ENCODE assay signal across 1 cellular context in the genomic region with DNA sequence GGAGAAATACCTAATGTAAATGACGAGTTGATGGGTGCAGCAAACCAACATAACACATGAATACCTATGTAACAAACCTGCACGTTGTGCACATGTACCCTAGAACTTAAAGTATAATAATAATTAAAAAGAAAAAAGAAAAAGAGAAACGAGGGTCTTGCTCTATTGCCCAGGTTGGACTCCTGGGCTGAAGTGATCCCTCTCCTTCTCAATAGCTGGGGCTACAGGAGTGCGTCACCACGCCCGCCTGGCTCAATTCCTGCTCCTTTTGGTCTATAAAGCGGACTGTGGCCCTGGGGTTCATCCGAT.
TF ChIP-seq lines count a peak whose summit lies in the region.

No MANE protein-coding gene starts in this region.

TF ChIP-seq in liver, 16 proteins besides CTCF, POLR2A, EP300 and RAD21 (continued from another document):
- TF ChIP-seq, protein P1, sequence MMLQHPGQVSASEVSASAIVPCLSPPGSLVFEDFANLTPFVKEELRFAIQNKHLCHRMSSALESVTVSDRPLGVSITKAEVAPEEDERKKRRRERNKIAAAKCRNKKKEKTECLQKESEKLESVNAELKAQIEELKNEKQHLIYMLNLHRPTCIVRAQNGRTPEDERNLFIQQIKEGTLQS (IDR thresholded peaks at IDR 0.05), result peak; percentile 93
- TF ChIP-seq JUND (IDR thresholded peaks at IDR 0.05) (no peak), FOXA2 (IDR thresholded peaks at IDR 0.05) (no peak), HNF4A (conservative IDR thresholded peaks at IDR 0.05) (peak in 1 of 2 donors; percentile 94), EGR1 (IDR thresholded peaks at IDR 0.05; ENCODE audit: low read depth in 2 of 2) (no peak)
- TF ChIP-seq, protein P2, sequence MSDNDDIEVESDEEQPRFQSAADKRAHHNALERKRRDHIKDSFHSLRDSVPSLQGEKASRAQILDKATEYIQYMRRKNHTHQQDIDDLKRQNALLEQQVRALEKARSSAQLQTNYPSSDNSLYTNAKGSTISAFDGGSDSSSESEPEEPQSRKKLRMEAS (IDR thresholded peaks at IDR 0.05), result no peak
